Comparison of ENCODE assay signal across 7 cellular contexts in the genomic region with DNA sequence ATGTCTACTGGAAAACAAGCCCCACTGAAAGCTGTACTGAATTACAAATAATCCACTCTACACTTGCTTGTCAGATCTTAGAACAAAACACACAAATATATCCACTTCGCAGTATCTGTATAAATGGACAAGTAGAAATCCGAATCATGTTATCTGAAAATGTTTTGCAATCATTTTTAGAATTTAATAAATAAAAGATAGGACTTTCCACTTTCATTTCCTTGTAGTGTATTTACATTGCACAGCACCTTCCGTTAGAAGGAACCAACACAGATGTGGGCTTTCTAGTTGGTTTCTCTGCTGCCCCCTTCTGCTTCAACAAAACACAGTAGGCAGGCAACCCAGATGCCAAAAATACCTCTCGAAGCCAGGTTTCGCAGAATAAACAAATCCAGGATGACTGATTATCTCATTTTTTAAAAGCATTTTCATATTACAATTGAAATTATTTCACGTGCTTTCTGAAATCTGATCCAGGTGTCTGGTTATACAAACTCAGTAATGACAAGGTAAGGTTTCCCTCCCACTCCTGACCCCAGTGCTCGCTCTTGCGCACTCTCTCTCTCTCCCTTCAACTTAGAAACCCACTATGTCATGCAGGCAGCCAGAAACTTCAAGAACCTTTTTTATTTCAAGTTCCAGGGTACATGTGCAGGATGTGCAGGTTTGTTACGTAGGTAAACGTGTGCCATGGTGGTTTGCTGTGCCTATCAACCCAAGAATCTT.
DNase-seq lines count a peak whose midpoint lies in the region; ATAC-seq and TF ChIP-seq lines count a peak whose summit lies in the region.

No MANE protein-coding gene starts in this region.

- intact Hi-C loops in left cardiac atrium (cut with DNase I) = loop anchor here in 1 of 2 donors (10.0 kb wide), 2 partner anchors 102 to 962 kb away; a partner anchor contains a TSS

- TF ChIP-seq CTCF in GM12864 (IDR thresholded peaks at IDR 0.05; ENCODE audit: low read depth, low read length, missing control alignments) = peak; percentile 55

- peak overlapping the region in 3 of 4 donors; percentile 73 to 86 (median 81) for H3K4me3 Mint-ChIP-seq in IgD-negative memory B cell
- H3K4me3 Mint-ChIP-seq in activated naive CD4-positive, alpha-beta T cell treated with anti-CD3 and anti-CD28 coated beads, Interleukin-2, amount 50 U/mL, for 24 hours = peak overlapping the region; percentile 80

- H3K4me1 Mint-ChIP-seq in IgD-negative memory B cell = peaks cover 12 to 13% (median 12%) of the 10 kb centered on the region in 3 donors
- H3K4me1 Mint-ChIP-seq in activated naive CD4-positive, alpha-beta T cell treated with anti-CD3 and anti-CD28 coated beads, Interleukin-2, amount 50 U/mL, for 24 hours = peaks cover 28% of the 10 kb centered on the region

- no peaks in the 10 kb centered on the region for H3K27me3 Mint-ChIP-seq in IgD-negative memory B cell
- no peaks in the 10 kb centered on the region for H3K27me3 Mint-ChIP-seq in activated naive CD4-positive, alpha-beta T cell treated with anti-CD3 and anti-CD28 coated beads, Interleukin-2, amount 50 U/mL, for 24 hours

- DNase-seq in GM12864 (ENCODE audit: low read depth) (peak; percentile 49), RKO (ENCODE audit: low spot score) (peak; percentile 21), left cardiac atrium (no peak)
- peak; percentile 7 to 20 for DNase-seq in stimulated activated CD4-positive, alpha-beta T cell treated with anti-CD3 and anti-CD28 coated beads, Interleukin-2, amount 100 ng/mL, for 24 hours

- H3K9me3 Mint-ChIP-seq in IgD-negative memory B cell = no peaks in the 10 kb centered on the region
- H3K9me3 Mint-ChIP-seq in activated naive CD4-positive, alpha-beta T cell treated with anti-CD3 and anti-CD28 coated beads, Interleukin-2, amount 50 U/mL, for 24 hours = no peaks in the 10 kb centered on the region

- H3K27ac Mint-ChIP-seq in IgD-negative memory B cell = peak overlapping the region in 2 of 3 donors; percentile 57 to 76
- peak overlapping the region; percentile 87 for H3K27ac Mint-ChIP-seq in activated naive CD4-positive, alpha-beta T cell treated with anti-CD3 and anti-CD28 coated beads, Interleukin-2, amount 50 U/mL, for 24 hours

- peak overlapping the region; percentile 5; the same call in 1 of the 2 replicates for H3K4me3 ChIP-seq in GM12864 (ENCODE audit: low read depth, low read length)

- H3K36me3 Mint-ChIP-seq in IgD-negative memory B cell = peaks cover 1% of the 10 kb centered on the region
- peaks cover 4% of the 10 kb centered on the region for H3K36me3 Mint-ChIP-seq in activated naive CD4-positive, alpha-beta T cell treated with anti-CD3 and anti-CD28 coated beads, Interleukin-2, amount 50 U/mL, for 24 hours

- ATAC-seq in GM21723 (IDR thresholded peaks at IDR 0.05; ENCODE audit: unreplicated experiment) = peak; percentile 93
- peak; percentile 71 to 83 for ATAC-seq in left cardiac atrium
